ENCODE assay signal across 1 cellular context in the genomic region with DNA sequence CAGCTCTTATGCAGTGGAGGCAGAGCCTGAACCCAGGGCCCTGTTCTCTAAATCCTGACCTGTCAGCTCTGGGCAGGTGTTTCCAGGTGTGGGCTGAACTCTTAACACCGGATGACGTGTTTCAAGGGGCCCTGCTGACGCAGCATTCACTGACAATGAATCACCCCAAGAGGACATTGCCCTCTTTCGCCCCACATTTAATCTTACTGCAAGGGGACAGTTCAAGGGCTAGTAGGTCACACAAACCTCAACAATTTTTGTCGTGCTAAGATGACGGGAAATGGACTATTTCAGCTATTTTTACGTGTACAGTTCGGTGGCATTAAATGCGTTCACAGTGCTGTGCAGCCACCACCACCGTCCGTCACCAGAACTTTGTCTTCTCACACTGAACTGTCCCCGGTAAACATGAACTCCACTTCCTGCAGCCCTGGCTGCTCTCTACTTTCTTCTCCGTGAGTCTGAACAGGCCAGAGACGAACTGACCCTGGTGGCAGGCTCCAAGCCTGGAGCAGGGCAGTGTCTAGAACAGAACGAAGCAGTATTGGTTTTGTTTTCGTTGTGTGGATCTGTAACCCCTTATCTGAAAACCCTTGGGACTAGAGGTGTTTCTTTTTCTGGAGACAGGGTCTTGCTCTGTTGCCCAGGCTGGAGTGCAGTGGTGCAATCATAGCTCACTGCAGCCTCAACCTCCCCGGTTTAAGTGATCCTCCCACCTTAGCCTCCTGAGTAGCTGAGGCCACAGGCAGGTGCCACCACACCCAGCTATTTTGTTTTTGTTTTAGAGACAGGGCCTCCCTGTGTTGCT.
A peak's percentile ranks its signal among the peaks of the same experiment; 100 is the strongest.
TF ChIP-seq lines count a peak whose summit lies in the region.

No MANE protein-coding gene starts in this region.

TF ChIP-seq in K562, 482 proteins besides CTCF, POLR2A, EP300 and RAD21 (continued from another document):
- TF ChIP-seq TOE1 (IDR thresholded peaks at IDR 0.05; ENCODE audit: borderline replicate concordance) (no peak), TOE1 (CRISPR knock-in tag; IDR thresholded peaks at IDR 0.05; ENCODE audit: borderline replicate concordance, low read depth) (0 out of 2 replicates have a peak, but pooled peaks have one; percentile 37), SRSF9 (IDR thresholded peaks at IDR 0.05; ENCODE audit: borderline replicate concordance, low read depth, low read length) (no peak), ZFP36 (IDR thresholded peaks at IDR 0.05; ENCODE audit: low read depth, low read length, partially characterized antibody) (peak; percentile 38), FOXP1 (CRISPR knock-in tag; IDR thresholded peaks at IDR 0.05) (0 out of 2 replicates have a peak, but pooled peaks have one; percentile 41), ZNF316 (IDR thresholded peaks at IDR 0.05) (peak; percentile 89), KAT7 (CRISPR knock-in tag; IDR thresholded peaks at IDR 0.05; ENCODE audit: borderline replicate concordance) (0 out of 2 replicates have a peak, but pooled peaks have one; percentile 77), FOXK2 (conservative IDR thresholded peaks at IDR 0.05 in 1 of 2, IDR thresholded peaks at IDR 0.05 in 1 of 2; ENCODE audit: low read depth in 2 of 2) (peak in 1 of 2 experiments; percentile 19; a peak in 1 of 4 replicates), SAFB (IDR thresholded peaks at IDR 0.05; ENCODE audit: borderline replicate concordance, low read depth, low read length) (no peak), ZFX (CRISPR knock-in tag; IDR thresholded peaks at IDR 0.05) (no peak; the same call in 1 of the 2 replicates), MAFG (tag; conservative IDR thresholded peaks at IDR 0.05) (peak; percentile 60), KLF6 (CRISPR knock-in tag; IDR thresholded peaks at IDR 0.05; ENCODE audit: borderline replicate concordance) (no peak), TCF7 (IDR thresholded peaks at IDR 0.05; ENCODE audit: borderline replicate concordance) (no peak), CREM (IDR thresholded peaks at IDR 0.05; ENCODE audit: low read depth) (peak; percentile 65; the same call in 1 of the 2 replicates), MEF2A (IDR thresholded peaks at IDR 0.05; ENCODE audit: control insufficient read depth, low read depth, low read length) (no peak), EHMT2 (IDR thresholded peaks at IDR 0.05) (no peak), ZNF699 (CRISPR knock-in tag; IDR thresholded peaks at IDR 0.05; ENCODE audit: insufficient replicate concordance) (no peak), JUND (IDR thresholded peaks at IDR 0.05; ENCODE audit: borderline replicate concordance, low read depth, low read length) (peak; percentile 23; the same call in 1 of the 2 replicates), JUND (tag; IDR thresholded peaks at IDR 0.05; ENCODE audit: borderline replicate concordance, low read depth, low read length) (peak; percentile 57; the same call in 1 of the 3 replicates), RBM15 (IDR thresholded peaks at IDR 0.05; ENCODE audit: insufficient read depth, low read length) (no peak), BRD9 (IDR thresholded peaks at IDR 0.05; ENCODE audit: low read depth, partially characterized antibody) (no peak), ZBTB17 (CRISPR knock-in tag; IDR thresholded peaks at IDR 0.05) (no peak), ZNF23 (CRISPR knock-in tag; IDR thresholded peaks at IDR 0.05) (no peak), RBM25 (IDR thresholded peaks at IDR 0.05; ENCODE audit: low read depth, low read length, severe bottlenecking) (peak; percentile 18), CEBPB (tag; IDR thresholded peaks at IDR 0.05) (peak; percentile 36; the same call in 1 of the 2 replicates), ZNF143 (CRISPR knock-in tag; IDR thresholded peaks at IDR 0.05) (peak; percentile 54; the same call in 1 of the 2 replicates), ZC3H11A (IDR thresholded peaks at IDR 0.05; ENCODE audit: low read depth, low read length) (no peak), ZNF76 (CRISPR knock-in tag; IDR thresholded peaks at IDR 0.05; ENCODE audit: borderline replicate concordance) (no peak), PPARD (CRISPR knock-in tag; IDR thresholded peaks at IDR 0.05) (no peak), GTF2F1 (IDR thresholded peaks at IDR 0.05; ENCODE audit: low read depth, low read length) (no peak), KDM5B (IDR thresholded peaks at IDR 0.05; ENCODE audit: insufficient replicate concordance, low read depth, low read length) (no peak), ZFP1 (CRISPR knock-in tag; IDR thresholded peaks at IDR 0.05) (no peak), CREBBP (IDR thresholded peaks at IDR 0.05; ENCODE audit: low read depth, low read length) (no peak), RBM22 (IDR thresholded peaks at IDR 0.05; ENCODE audit: low read depth, low read length, poor library complexity, severe bottlenecking) (no peak), PCBP1 (IDR thresholded peaks at IDR 0.05; ENCODE audit: low read depth, low read length, poor library complexity, severe bottlenecking) (no peak), FOXA1 (IDR thresholded peaks at IDR 0.05; ENCODE audit: borderline replicate concordance) (no peak), ARNT (IDR thresholded peaks at IDR 0.05) (peak in 1 of 2 experiments; percentile 79; a peak in 1 of 4 replicates), NFXL1 (CRISPR knock-in tag; IDR thresholded peaks at IDR 0.05) (no peak), IRF1 (CRISPR knock-in tag; IDR thresholded peaks at IDR 0.05; ENCODE audit: borderline replicate concordance) (no peak), ZEB2 (IDR thresholded peaks at IDR 0.05) (peak; percentile 53; the same call in 1 of the 2 replicates), SMARCA5 (IDR thresholded peaks at IDR 0.05) (0 out of 2 replicates have a peak, but pooled peaks have one; percentile 14), ZNF511 (CRISPR knock-in tag; IDR thresholded peaks at IDR 0.05) (0 out of 2 replicates have a peak, but pooled peaks have one; percentile 54), THRAP3 (IDR thresholded peaks at IDR 0.05; ENCODE audit: borderline replicate concordance) (no peak), FOXA3 (CRISPR knock-in tag; conservative IDR thresholded peaks at IDR 0.05 in 1 of 2, IDR thresholded peaks at IDR 0.05 in 1 of 2) (0 out of 4 replicates have a peak, but pooled peaks of 1 of the 2 experiments have one; percentile 62), ZNF668 (CRISPR knock-in tag; IDR thresholded peaks at IDR 0.05) (no peak), KLF10 (CRISPR knock-in tag; IDR thresholded peaks at IDR 0.05) (no peak)
- TF ChIP-seq, protein P1, sequence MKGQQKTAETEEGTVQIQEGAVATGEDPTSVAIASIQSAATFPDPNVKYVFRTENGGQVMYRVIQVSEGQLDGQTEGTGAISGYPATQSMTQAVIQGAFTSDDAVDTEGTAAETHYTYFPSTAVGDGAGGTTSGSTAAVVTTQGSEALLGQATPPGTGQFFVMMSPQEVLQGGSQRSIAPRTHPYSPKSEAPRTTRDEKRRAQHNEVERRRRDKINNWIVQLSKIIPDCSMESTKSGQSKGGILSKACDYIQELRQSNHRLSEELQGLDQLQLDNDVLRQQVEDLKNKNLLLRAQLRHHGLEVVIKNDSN (CRISPR knock-in tag; IDR thresholded peaks at IDR 0.05): 0 out of 2 replicates have a peak, but pooled peaks have one; percentile 35
- TF ChIP-seq, protein P2, sequence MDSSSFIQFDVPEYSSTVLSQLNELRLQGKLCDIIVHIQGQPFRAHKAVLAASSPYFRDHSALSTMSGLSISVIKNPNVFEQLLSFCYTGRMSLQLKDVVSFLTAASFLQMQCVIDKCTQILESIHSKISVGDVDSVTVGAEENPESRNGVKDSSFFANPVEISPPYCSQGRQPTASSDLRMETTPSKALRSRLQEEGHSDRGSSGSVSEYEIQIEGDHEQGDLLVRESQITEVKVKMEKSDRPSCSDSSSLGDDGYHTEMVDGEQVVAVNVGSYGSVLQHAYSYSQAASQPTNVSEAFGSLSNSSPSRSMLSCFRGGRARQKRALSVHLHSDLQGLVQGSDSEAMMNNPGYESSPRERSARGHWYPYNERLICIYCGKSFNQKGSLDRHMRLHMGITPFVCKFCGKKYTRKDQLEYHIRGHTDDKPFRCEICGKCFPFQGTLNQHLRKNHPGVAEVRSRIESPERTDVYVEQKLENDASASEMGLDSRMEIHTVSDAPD (CRISPR knock-in tag; IDR thresholded peaks at IDR 0.05): no peak
- TF ChIP-seq, protein P3, sequence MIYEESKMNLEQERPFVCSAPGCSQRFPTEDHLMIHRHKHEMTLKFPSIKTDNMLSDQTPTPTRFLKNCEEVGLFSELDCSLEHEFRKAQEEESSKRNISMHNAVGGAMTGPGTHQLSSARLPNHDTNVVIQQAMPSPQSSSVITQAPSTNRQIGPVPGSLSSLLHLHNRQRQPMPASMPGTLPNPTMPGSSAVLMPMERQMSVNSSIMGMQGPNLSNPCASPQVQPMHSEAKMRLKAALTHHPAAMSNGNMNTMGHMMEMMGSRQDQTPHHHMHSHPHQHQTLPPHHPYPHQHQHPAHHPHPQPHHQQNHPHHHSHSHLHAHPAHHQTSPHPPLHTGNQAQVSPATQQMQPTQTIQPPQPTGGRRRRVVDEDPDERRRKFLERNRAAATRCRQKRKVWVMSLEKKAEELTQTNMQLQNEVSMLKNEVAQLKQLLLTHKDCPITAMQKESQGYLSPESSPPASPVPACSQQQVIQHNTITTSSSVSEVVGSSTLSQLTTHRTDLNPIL (CRISPR knock-in tag; IDR thresholded peaks at IDR 0.05): no peak
- TF ChIP-seq, protein P4, sequence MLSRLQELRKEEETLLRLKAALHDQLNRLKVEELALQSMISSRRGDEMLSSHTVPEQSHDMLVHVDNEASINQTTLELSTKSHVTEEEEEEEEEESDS (CRISPR knock-in tag; IDR thresholded peaks at IDR 0.05): no peak
